Comparison of ENCODE assay signal across 8 cellular contexts in genomic region chrX:55160685-55161552, GRCh38. TPM values are rescaled to one million over a fixed set of nuclear protein-coding genes. Genes with fewer than 3 reads are reported as not detected.
DNase-seq lines count a peak whose midpoint lies in the region; ATAC-seq and TF ChIP-seq lines count a peak whose summit lies in the region.

No MANE protein-coding gene starts in this region.

- peak overlapping the region; percentile 38 to 79; a peak in 3 of 4 replicates for H3K4me3 ChIP-seq in DND-41 (ENCODE audit: low read depth in 1 of 2, low read length in 2 of 2)
- peak overlapping the region; percentile 94 for H3K4me3 ChIP-seq in PC-3 (ENCODE audit: low read length)
- H3K4me3 ChIP-seq in esophagus muscularis mucosa, result peak overlapping the region; percentile 57 to 68 (median 60)
- H3K4me3 ChIP-seq in muscle layer of colon (ENCODE audit: low read depth in 1 of 2, low read length in 2 of 2), result peak overlapping the region; percentile 38 to 51

- H3K27me3 ChIP-seq in DND-41 (ENCODE audit: insufficient read depth, low read length, poor library complexity), result no peaks in the 10 kb centered on the region
- no peaks in the 10 kb centered on the region for H3K27me3 ChIP-seq in PC-3 (ENCODE audit: low read length)
- no peaks in the 10 kb centered on the region for H3K27me3 ChIP-seq in esophagus muscularis mucosa
- H3K27me3 ChIP-seq in muscle layer of colon (ENCODE audit: control insufficient read depth in 1 of 2, insufficient read depth in 2 of 2, low read length in 2 of 2), result no peaks in the 10 kb centered on the region

- peak overlapping the region; percentile 88 for H3K4me3 Mint-ChIP-seq in activated T-cell treated with anti-CD3 and anti-CD28 coated beads, Interleukin-2, amount 50 U/mL, for 4 hours

- no peaks in the 10 kb centered on the region for H3K27me3 Mint-ChIP-seq in activated T-cell treated with anti-CD3 and anti-CD28 coated beads, Interleukin-2, amount 50 U/mL, for 4 hours (ENCODE audit: low read depth)

- peak; percentile 87 for DNase-seq in DND-41
- peak; percentile 97 for DNase-seq in KBM-7
- peak; percentile 91 for DNase-seq in PC-3
- peak; percentile 87 for DNase-seq in activated T-cell treated with anti-CD3 and anti-CD28 coated beads, Interleukin-2, amount 50 U/mL, for 4 hours
- peak; percentile 96 for DNase-seq in esophagus muscularis mucosa (ENCODE audit: extremely low spot score)
- peak; percentile 71 to 81 for DNase-seq in stimulated activated CD8-positive, alpha-beta memory T cell treated with anti-CD3 and anti-CD28 coated beads, Interleukin-7, amount 100 ng/mL, for 1 hour (ENCODE audit: low read depth in 2 of 2)

- 37% methylated on average over 45 of the region's 63 CpGs for WGBS in esophagus muscularis mucosa

- no peaks in the 10 kb centered on the region for H3F3A ChIP-seq in PC-3 (ENCODE audit: low read length, unreplicated experiment)

- H3K9me2 ChIP-seq in PC-3 (replicated peaks; ENCODE audit: low read length), result no peaks in the 10 kb centered on the region

- H2AFZ ChIP-seq in DND-41 (ENCODE audit: low read depth, low read length) (peak overlapping the region; percentile 84), PC-3 (ENCODE audit: low read length) (peak overlapping the region; percentile 98)

- TF ChIP-seq EP300 in esophagus muscularis mucosa (IDR thresholded peaks at IDR 0.05), result no peak

- H3K4me1 ChIP-seq in DND-41 (ENCODE audit: insufficient read depth, low read length) (peaks cover 18% of the 10 kb centered on the region), PC-3 (ENCODE audit: insufficient read depth, low read length) (peaks cover 11% of the 10 kb centered on the region; the same call in 1 of the 2 replicates), esophagus muscularis mucosa (peaks cover 0 to 14% (median 6%) of the 10 kb centered on the region in 4 donors), muscle layer of colon (ENCODE audit: insufficient read depth, low read length) (no peaks in the 10 kb centered on the region)

- H3K36me3 ChIP-seq in DND-41 (ENCODE audit: insufficient read depth, low read length), result no peaks in the 10 kb centered on the region
- H3K36me3 ChIP-seq in PC-3 (ENCODE audit: low read depth, low read length), result no peaks in the 10 kb centered on the region
- no peaks in the 10 kb centered on the region for H3K36me3 ChIP-seq in esophagus muscularis mucosa
- no peaks in the 10 kb centered on the region for H3K36me3 ChIP-seq in muscle layer of colon (ENCODE audit: insufficient read depth, low read length)

- H3K27ac ChIP-seq in DND-41 (ENCODE audit: low read length) (peak overlapping the region; percentile 94), PC-3 (ENCODE audit: low read length) (peak overlapping the region; percentile 87), esophagus muscularis mucosa (replicated peaks in 1 of 4) (peak overlapping the region; percentile 83 to 92 (median 88)), muscle layer of colon (ENCODE audit: low read depth, low read length) (peak overlapping the region; percentile 81)

- POLR2A ChIA-PET in PC-3 (lab: Charles Lee; ENCODE audit: unreplicated experiment), result interaction anchor here (0.6 kb wide), 1 partner anchor 105 kb away, joined by 3 read pairs; no protein-coding TSS in a partner anchor

- no peaks in the 10 kb centered on the region for H3K9me3 ChIP-seq in DND-41 (ENCODE audit: insufficient read depth, low read length, severe bottlenecking)
- no peaks in the 10 kb centered on the region for H3K9me3 ChIP-seq in PC-3 (ENCODE audit: low read length)
- no peaks in the 10 kb centered on the region for H3K9me3 ChIP-seq in esophagus muscularis mucosa
- no peaks in the 10 kb centered on the region for H3K9me3 ChIP-seq in muscle layer of colon (ENCODE audit: low read length)

- peak; percentile 72 for TF ChIP-seq CTCF in DND-41 (IDR thresholded peaks at IDR 0.05; ENCODE audit: borderline replicate concordance, extremely low read depth, low read length, poor library complexity, severe bottlenecking)
- TF ChIP-seq CTCF in PC-3 (conservative IDR thresholded peaks at IDR 0.05; ENCODE audit: low read depth, low read length), result peak; percentile 59
- peak; percentile 28 to 50 (median 34) for TF ChIP-seq CTCF in esophagus muscularis mucosa (IDR thresholded peaks at IDR 0.05)

- H4K20me1 ChIP-seq in DND-41 (ENCODE audit: insufficient read depth, low read length), result no peaks in the 10 kb centered on the region
- H4K20me1 ChIP-seq in PC-3 (ENCODE audit: low read length), result no peaks in the 10 kb centered on the region

- H3K4me1 Mint-ChIP-seq in activated T-cell treated with anti-CD3 and anti-CD28 coated beads, Interleukin-2, amount 50 U/mL, for 4 hours (ENCODE audit: low read depth), result peaks cover 12% of the 10 kb centered on the region

- TF ChIP-seq POLR2A in esophagus muscularis mucosa (IDR thresholded peaks at IDR 0.05; ENCODE audit: low read depth), result peak; percentile 54

- H3K9ac ChIP-seq in DND-41 (ENCODE audit: low read depth, low read length), result peak overlapping the region; percentile 64
- H3K9ac ChIP-seq in PC-3 (ENCODE audit: low read length), result peak overlapping the region; percentile 88
- H3K9ac ChIP-seq in muscle layer of colon (ENCODE audit: low read length), result peak overlapping the region; percentile 25

- TSS peak; percentile 71 for BruUV-seq in PC-3 (replicated peaks; lab: Mats Ljungman, UMichigan)

- no peaks in the 10 kb centered on the region for H3K36me3 Mint-ChIP-seq in activated T-cell treated with anti-CD3 and anti-CD28 coated beads, Interleukin-2, amount 50 U/mL, for 4 hours (ENCODE audit: insufficient read depth)

- intact Hi-C loops in PC-3 (cut with micrococcal nuclease), result no loop called here
- intact Hi-C loops in esophagus muscularis mucosa (cut with DNase I), result no loop called here

- CTCF ChIA-PET in PC-3 (lab: Charles Lee), result interaction anchor here (0.5 to 0.6 kb wide), 2 partner anchors 22 to 589 kb away, joined by 3 to 6 read pairs; no protein-coding TSS in a partner anchor

- H3K9me3 Mint-ChIP-seq in activated T-cell treated with anti-CD3 and anti-CD28 coated beads, Interleukin-2, amount 50 U/mL, for 4 hours, result no peaks in the 10 kb centered on the region

- in situ Hi-C loops in KBM-7 (cut with MboI; ENCODE audit: low pct_unique_long_range_greater_than_20kb, low sequenced_read_pairs), result loop anchor here (25.0 kb wide), 1 partner anchor 326 kb away; the partner anchor contains the start of gene USP51

- peak; percentile 97 for ATAC-seq in DND-41 (ENCODE audit: insufficient read depth, low read depth)
- ATAC-seq in GM21723 (IDR thresholded peaks at IDR 0.05; ENCODE audit: unreplicated experiment), result peak; percentile 94
- peak; percentile 99 for ATAC-seq in PC-3
- peak; percentile 96 for ATAC-seq in activated T-cell treated with anti-CD3 and anti-CD28 coated beads, Interleukin-2, amount 50 U/mL, for 4 hours

- peak overlapping the region; percentile 80 for H3K4me2 ChIP-seq in DND-41 (ENCODE audit: insufficient read depth, low read length)
- peak overlapping the region; percentile 98 for H3K4me2 ChIP-seq in PC-3 (ENCODE audit: low read length)

- no peaks in the 10 kb centered on the region for H3K79me2 ChIP-seq in DND-41 (ENCODE audit: insufficient read depth, low read length)
- H3K79me2 ChIP-seq in PC-3 (ENCODE audit: low read length), result no peaks in the 10 kb centered on the region

RNA-seq across cellular contexts. Expression of gene PAGE5, which starts 59.2 kb away (rescaled TPM):
- total RNA-seq in PC-3 (2014; rRNA removed), result not detected in 2 replicates
- total RNA-seq in activated T-cell treated with anti-CD3 and anti-CD28 coated beads, Interleukin-2, amount 50 U/mL, for 4 hours, result 1 to 10 TPM in 1 of 3 donors, under 1 TPM in 1, not detected in 1; 0.90 to 3.0 TPM
- total RNA-seq in esophagus muscularis mucosa, result not detected

Comparison
In these comparisons a context has a peak if more than half of its experiments do, and no peak if none do; other contexts are left out.
1. Peak in every context shown above with its lines: DNase-seq, ATAC-seq, H3K4me3 ChIP-seq and H3K27ac ChIP-seq.
2. H3K9ac ChIP-seq: peak in every context shown above with its lines; median percentile 88 in PC-3; 64 in DND-41; 25 in muscle layer of colon.